Comparison of ENCODE assay signal across 18 cellular contexts in genomic region chr15:64141798-64142512, GRCh38. TPM values are rescaled to one million over a fixed set of nuclear protein-coding genes. Genes with fewer than 3 reads are reported as not detected.
DNase-seq lines count a peak whose midpoint lies in the region; ATAC-seq lines count a peak whose summit lies in the region.
"Had no signal": no experiment of that assay in that cellular context is flagged by ENCODE, and none has a peak within 500 bp of the region (broad histone marks: within the 10 kb centered on the region; RNA-seq: fewer than 3 reads in every experiment).

No MANE protein-coding gene starts in this region.

- H3K27me3 ChIP-seq in CD8-positive, alpha-beta memory T cell (ENCODE audit: insufficient read depth, low read length, poor library complexity, severe bottlenecking), result no peaks in the 10 kb centered on the region
- H3K27me3 ChIP-seq: heart left ventricle, testis had no signal

- H3K27ac ChIP-seq in CD8-positive, alpha-beta memory T cell (ENCODE audit: low read depth, low read length), result no peak overlapping the region
- H3K27ac ChIP-seq: heart left ventricle, parathyroid adenoma, skin epidermis, testis had no signal

- peaks cover 0 to 76% (median 12%) of the 10 kb centered on the region in 3 donors for H3K36me3 Mint-ChIP-seq in CD8-positive, alpha-beta memory T cell
- H3K36me3 Mint-ChIP-seq in activated naive CD8-positive, alpha-beta T cell treated with anti-CD3 and anti-CD28 coated beads for 36 hours, result peaks cover 2% of the 10 kb centered on the region
- peaks cover 0 to 4% of the 10 kb centered on the region in 2 donors for H3K36me3 Mint-ChIP-seq in naive B cell
- H3K36me3 Mint-ChIP-seq in activated T-helper 17 cell treated with anti-CD3 and anti-CD28 coated beads, Interleukin-2, amount 50 U/mL, for 72 hours (ENCODE audit: low read depth), result peaks cover 68% of the 10 kb centered on the region

- ATAC-seq in naive B cell (ENCODE audit: low read depth in 2 of 2), result no peak
- no peak for ATAC-seq in HG02970 (IDR thresholded peaks at IDR 0.05; ENCODE audit: low FRiP score, unreplicated experiment)
- no peak for ATAC-seq in activated T-helper 17 cell treated with anti-CD3 and anti-CD28 coated beads, Interleukin-2, amount 50 U/mL, for 72 hours (replicated peaks)
- ATAC-seq: heart left ventricle had no signal

- H3K9me3 ChIP-seq in CD8-positive, alpha-beta memory T cell (ENCODE audit: low read length), result no peaks in the 10 kb centered on the region
- H3K9me3 ChIP-seq: Caco-2, heart left ventricle, testis had no signal

- H3K4me1 ChIP-seq in CD8-positive, alpha-beta memory T cell (ENCODE audit: insufficient read depth, low read length), result no peaks in the 10 kb centered on the region
- H3K4me1 ChIP-seq: Caco-2, parathyroid adenoma, testis had no signal

- no peak for DNase-seq in CD8-positive, alpha-beta memory T cell
- no peak for DNase-seq in activated naive CD8-positive, alpha-beta T cell treated with anti-CD3 and anti-CD28 coated beads for 36 hours
- DNase-seq in naive B cell (no peak), NCI-H446 treated with DMSO at 0.1 percent for 48 hours (lab: John Stamatoyannopoulos, UW) (no peak)
- DNase-seq: activated CD4-positive, alpha-beta T cell treated with anti-CD3 and anti-CD28 coated beads, Interleukin-2, amount 50 U/mL, for 4 hours; activated T-cell treated with anti-CD3 and anti-CD28 coated beads, Interleukin-2, amount 50 U/mL, for 48 hours; Caco-2; central memory CD4-positive, alpha-beta T cell; effector memory CD4-positive, alpha-beta T cell; heart left ventricle; immature natural killer cell; NCI-H526; stimulated activated CD4-positive, alpha-beta T cell treated with anti-CD3 and anti-CD28 coated beads, Interleukin-4, amount 100 ng/mL, for 1 hour; testis had no signal

- no peak overlapping the region for H3K4me3 ChIP-seq in CD8-positive, alpha-beta memory T cell (ENCODE audit: low read length)
- H3K4me3 ChIP-seq: heart left ventricle, skin epidermis, testis had no signal

- H3K27ac Mint-ChIP-seq in CD8-positive, alpha-beta memory T cell, result peak overlapping the region in 6 of 8 donors; percentile 2 to 63 (median 38)
- peak overlapping the region; percentile 2 for H3K27ac Mint-ChIP-seq in activated naive CD8-positive, alpha-beta T cell treated with anti-CD3 and anti-CD28 coated beads for 36 hours
- peak overlapping the region; percentile 21 to 92 (median 80) for H3K27ac Mint-ChIP-seq in naive B cell
- no peak overlapping the region for H3K27ac Mint-ChIP-seq in activated T-helper 17 cell treated with anti-CD3 and anti-CD28 coated beads, Interleukin-2, amount 50 U/mL, for 72 hours

- H3K36me3 ChIP-seq in CD8-positive, alpha-beta memory T cell (ENCODE audit: insufficient read depth, low read length), result peaks cover 15% of the 10 kb centered on the region

- H3K27me3 Mint-ChIP-seq in CD8-positive, alpha-beta memory T cell, result peaks cover 0 to 2% of the 10 kb centered on the region in 2 donors
- no peaks in the 10 kb centered on the region for H3K27me3 Mint-ChIP-seq in activated naive CD8-positive, alpha-beta T cell treated with anti-CD3 and anti-CD28 coated beads for 36 hours
- H3K27me3 Mint-ChIP-seq in naive B cell, result no peaks in the 10 kb centered on the region
- no peaks in the 10 kb centered on the region for H3K27me3 Mint-ChIP-seq in activated T-helper 17 cell treated with anti-CD3 and anti-CD28 coated beads, Interleukin-2, amount 50 U/mL, for 72 hours

- no peaks in the 10 kb centered on the region for H3K4me1 Mint-ChIP-seq in CD8-positive, alpha-beta memory T cell
- H3K4me1 Mint-ChIP-seq in activated naive CD8-positive, alpha-beta T cell treated with anti-CD3 and anti-CD28 coated beads for 36 hours, result no peaks in the 10 kb centered on the region
- peaks cover 29 to 32% (median 29%) of the 10 kb centered on the region in 3 donors for H3K4me1 Mint-ChIP-seq in naive B cell
- no peaks in the 10 kb centered on the region for H3K4me1 Mint-ChIP-seq in activated T-helper 17 cell treated with anti-CD3 and anti-CD28 coated beads, Interleukin-2, amount 50 U/mL, for 72 hours
- H3K4me1 Mint-ChIP-seq: immature natural killer cell had no signal

- H3K4me3 Mint-ChIP-seq in CD8-positive, alpha-beta memory T cell, result peak overlapping the region in 1 of 7 donors; percentile 12
- no peak overlapping the region for H3K4me3 Mint-ChIP-seq in activated naive CD8-positive, alpha-beta T cell treated with anti-CD3 and anti-CD28 coated beads for 36 hours
- peak overlapping the region in 1 of 8 donors; percentile 70 for H3K4me3 Mint-ChIP-seq in naive B cell
- no peak overlapping the region for H3K4me3 Mint-ChIP-seq in activated T-helper 17 cell treated with anti-CD3 and anti-CD28 coated beads, Interleukin-2, amount 50 U/mL, for 72 hours
- H3K4me3 Mint-ChIP-seq: immature natural killer cell had no signal

- POLR2A ChIA-PET in CD8-positive, alpha-beta memory T cell (lab: Charles Lee), result no interaction called here

- CTCF ChIA-PET in CD8-positive, alpha-beta memory T cell (lab: Charles Lee), result no interaction called here

- no peaks in the 10 kb centered on the region for H3K9me3 Mint-ChIP-seq in CD8-positive, alpha-beta memory T cell
- H3K9me3 Mint-ChIP-seq in activated naive CD8-positive, alpha-beta T cell treated with anti-CD3 and anti-CD28 coated beads for 36 hours, result no peaks in the 10 kb centered on the region
- no peaks in the 10 kb centered on the region for H3K9me3 Mint-ChIP-seq in naive B cell
- H3K9me3 Mint-ChIP-seq in activated T-helper 17 cell treated with anti-CD3 and anti-CD28 coated beads, Interleukin-2, amount 50 U/mL, for 72 hours, result no peaks in the 10 kb centered on the region
- H3K9me3 Mint-ChIP-seq: immature natural killer cell had no signal

RNA-seq across cellular contexts. Expression of gene SNX22, which starts 9.6 kb away (rescaled TPM):
- total RNA-seq in CD8-positive, alpha-beta memory T cell, result under 1 TPM; 0.40 to 0.61 TPM
- 0.90 TPM for polyA plus RNA-seq in CD8-positive, alpha-beta memory T cell
- total RNA-seq in activated naive CD8-positive, alpha-beta T cell treated with anti-CD3 and anti-CD28 coated beads for 36 hours, result under 1 TPM; 0.42 to 0.74 TPM
- 10 to 100 TPM; 55.7 to 95.8 (median 59.7) TPM for polyA plus RNA-seq in naive B cell (ENCODE audit: low read depth in 6 of 6)
- total RNA-seq in activated T-helper 17 cell treated with anti-CD3 and anti-CD28 coated beads, Interleukin-2, amount 50 U/mL, for 72 hours, result under 1 TPM; 0.26 to 0.77 TPM

RNA-seq across cellular contexts. Expression of gene PPIB, which starts 20.9 kb away (rescaled TPM):
- 100 to 1,000 TPM; 384 to 385 TPM for total RNA-seq in CD8-positive, alpha-beta memory T cell
- polyA plus RNA-seq in CD8-positive, alpha-beta memory T cell, result 715 TPM
- total RNA-seq in activated naive CD8-positive, alpha-beta T cell treated with anti-CD3 and anti-CD28 coated beads for 36 hours, result 100 to 1,000 TPM; 315 to 318 TPM
- polyA plus RNA-seq in naive B cell (ENCODE audit: low read depth in 6 of 6), result 100 to 1,000 TPM; 419 to 599 (median 451) TPM
- total RNA-seq in activated T-helper 17 cell treated with anti-CD3 and anti-CD28 coated beads, Interleukin-2, amount 50 U/mL, for 72 hours, result 100 to 1,000 TPM; 194 to 363 TPM

RNA-seq across cellular contexts. Expression of gene SNX1, which starts 46.2 kb away (rescaled TPM):
- total RNA-seq in CD8-positive, alpha-beta memory T cell, result 10 to 100 TPM; 90.1 to 93.6 TPM
- polyA plus RNA-seq in CD8-positive, alpha-beta memory T cell, result 63.4 TPM
- total RNA-seq in activated naive CD8-positive, alpha-beta T cell treated with anti-CD3 and anti-CD28 coated beads for 36 hours, result 10 to 100 TPM; 79.8 to 88.6 TPM
- polyA plus RNA-seq in naive B cell (ENCODE audit: low read depth in 6 of 6), result 100 to 1,000 TPM in 2 of 6 donors, 10 to 100 TPM in 4; 56.3 to 109 (median 78.0) TPM
- 100 to 1,000 TPM in 1 of 2 donors, 10 to 100 TPM in 1; 91.3 to 126 TPM for total RNA-seq in activated T-helper 17 cell treated with anti-CD3 and anti-CD28 coated beads, Interleukin-2, amount 50 U/mL, for 72 hours

RNA-seq across cellular contexts. Expression of gene CIAO2A, which starts 48.3 kb away (rescaled TPM):
- total RNA-seq in CD8-positive, alpha-beta memory T cell, result 10 to 100 TPM; 68.0 to 68.7 TPM
- polyA plus RNA-seq in CD8-positive, alpha-beta memory T cell, result 78.1 TPM
- 10 to 100 TPM; 95.2 to 99.2 TPM for total RNA-seq in activated naive CD8-positive, alpha-beta T cell treated with anti-CD3 and anti-CD28 coated beads for 36 hours
- 100 to 1,000 TPM; 260 to 473 (median 320) TPM for polyA plus RNA-seq in naive B cell (ENCODE audit: low read depth in 6 of 6)
- 10 to 100 TPM; 71.7 to 99.1 TPM for total RNA-seq in activated T-helper 17 cell treated with anti-CD3 and anti-CD28 coated beads, Interleukin-2, amount 50 U/mL, for 72 hours
